Comparison of ENCODE assay signal across 10 cellular contexts in genomic region chr2:215833531-215834162, GRCh38.
A peak's percentile ranks its signal among the peaks of the same experiment; 100 is the strongest.
DNase-seq lines count a peak whose midpoint lies in the region; ATAC-seq lines count a peak whose summit lies in the region.
"Had no signal": no experiment of that assay in that cellular context is flagged by ENCODE, and none has a peak within 500 bp of the region (broad histone marks: within the 10 kb centered on the region; RNA-seq: fewer than 3 reads in every experiment).

No MANE protein-coding gene starts in this region.

- peaks cover 5% of the 10 kb centered on the region for H3K4me1 Mint-ChIP-seq in activated CD4-positive, alpha-beta memory T cell treated with anti-CD3 and anti-CD28 coated beads for 36 hours (ENCODE audit: low read depth)
- H3K4me1 Mint-ChIP-seq in stimulated activated memory B cell treated with anti-CD40 and anti-IgM and Interleukin-4, amounts not matched to agents 10 μg/mL and 1 μg/mL and 100 μg/mL, for 72 hours: peaks cover 3% of the 10 kb centered on the region

- H3K9me3 Mint-ChIP-seq in activated CD4-positive, alpha-beta memory T cell treated with anti-CD3 and anti-CD28 coated beads for 36 hours: no peaks in the 10 kb centered on the region
- no peaks in the 10 kb centered on the region for H3K9me3 Mint-ChIP-seq in stimulated activated memory B cell treated with anti-CD40 and anti-IgM and Interleukin-4, amounts not matched to agents 10 μg/mL and 1 μg/mL and 100 μg/mL, for 72 hours
- H3K9me3 Mint-ChIP-seq: activated T-cell treated with anti-CD3 and anti-CD28 coated beads, Interleukin-2, amount 50 U/mL, for 24 hours; naive B cell had no signal

- no peaks in the 10 kb centered on the region for H3K36me3 ChIP-seq in ACC112 (ENCODE audit: insufficient read depth, low read length)

- no peak overlapping the region for H3K27ac Mint-ChIP-seq in activated CD4-positive, alpha-beta memory T cell treated with anti-CD3 and anti-CD28 coated beads for 36 hours
- H3K27ac Mint-ChIP-seq in stimulated activated memory B cell treated with anti-CD40 and anti-IgM and Interleukin-4, amounts not matched to agents 10 μg/mL and 1 μg/mL and 100 μg/mL, for 72 hours: no peak overlapping the region
- H3K27ac Mint-ChIP-seq: activated T-cell treated with anti-CD3 and anti-CD28 coated beads, Interleukin-2, amount 50 U/mL, for 24 hours; naive B cell had no signal

- H3K27me3 Mint-ChIP-seq in activated CD4-positive, alpha-beta memory T cell treated with anti-CD3 and anti-CD28 coated beads for 36 hours: peaks cover 3% of the 10 kb centered on the region
- peaks cover 22% of the 10 kb centered on the region for H3K27me3 Mint-ChIP-seq in stimulated activated memory B cell treated with anti-CD40 and anti-IgM and Interleukin-4, amounts not matched to agents 10 μg/mL and 1 μg/mL and 100 μg/mL, for 72 hours
- H3K27me3 Mint-ChIP-seq: activated T-cell treated with anti-CD3 and anti-CD28 coated beads, Interleukin-2, amount 50 U/mL, for 24 hours had no signal

- peak overlapping the region; percentile 55 for H2AFZ ChIP-seq in ACC112 (ENCODE audit: low read length, unreplicated experiment)

- no peak overlapping the region for H3K27ac ChIP-seq in ACC112 (ENCODE audit: low read depth, low read length)

- POLR2A ChIA-PET in activated CD4-positive, alpha-beta memory T cell treated with anti-CD3 and anti-CD28 coated beads for 36 hours (lab: Charles Lee): no interaction called here

- ATAC-seq in stimulated activated memory B cell treated with anti-CD40 and anti-IgM and Interleukin-4, amounts not matched to agents 10 μg/mL and 1 μg/mL and 100 μg/mL, for 72 hours: no peak
- no peak for ATAC-seq in GM21529 (IDR thresholded peaks at IDR 0.05; ENCODE audit: unreplicated experiment)

- no peaks in the 10 kb centered on the region for H3K36me3 Mint-ChIP-seq in activated CD4-positive, alpha-beta memory T cell treated with anti-CD3 and anti-CD28 coated beads for 36 hours
- no peaks in the 10 kb centered on the region for H3K36me3 Mint-ChIP-seq in stimulated activated memory B cell treated with anti-CD40 and anti-IgM and Interleukin-4, amounts not matched to agents 10 μg/mL and 1 μg/mL and 100 μg/mL, for 72 hours
- H3K36me3 Mint-ChIP-seq: naive B cell had no signal

- DNase-seq in HuH-7 (ENCODE audit: low spot score) (peak; percentile 48), SK-N-DZ (ENCODE audit: low spot score) (peak; percentile 20), iPS-NIHi11 (ENCODE audit: low spot score) (peak; percentile 32), NCI-H1694 (lab: John Stamatoyannopoulos, UW) (no peak)
- no peak for DNase-seq in activated CD4-positive, alpha-beta memory T cell treated with anti-CD3 and anti-CD28 coated beads for 36 hours
- DNase-seq: activated T-cell treated with anti-CD3 and anti-CD28 coated beads, Interleukin-2, amount 50 U/mL, for 24 hours; naive B cell had no signal

- H3K4me3 ChIP-seq in ACC112 (ENCODE audit: low read depth, low read length): no peak overlapping the region

- H3K27me3 ChIP-seq in ACC112 (ENCODE audit: insufficient read depth, low read length): no peaks in the 10 kb centered on the region

- H3K4me3 Mint-ChIP-seq in activated CD4-positive, alpha-beta memory T cell treated with anti-CD3 and anti-CD28 coated beads for 36 hours: no peak overlapping the region
- H3K4me3 Mint-ChIP-seq in stimulated activated memory B cell treated with anti-CD40 and anti-IgM and Interleukin-4, amounts not matched to agents 10 μg/mL and 1 μg/mL and 100 μg/mL, for 72 hours: no peak overlapping the region
- H3K4me3 Mint-ChIP-seq: activated T-cell treated with anti-CD3 and anti-CD28 coated beads, Interleukin-2, amount 50 U/mL, for 24 hours; naive B cell had no signal

- no peaks in the 10 kb centered on the region for H3K79me2 ChIP-seq in ACC112 (ENCODE audit: control insufficient read depth, insufficient read depth, low read length, unreplicated experiment)

- H3K4me1 ChIP-seq in ACC112 (ENCODE audit: control insufficient read depth, insufficient read depth, low read length, unreplicated experiment): peaks cover 24% of the 10 kb centered on the region

- CTCF ChIA-PET in activated CD4-positive, alpha-beta memory T cell treated with anti-CD3 and anti-CD28 coated beads for 36 hours (lab: Charles Lee): no interaction called here

- intact Hi-C loops in activated CD4-positive, alpha-beta memory T cell treated with anti-CD3 and anti-CD28 coated beads for 36 hours (cut with micrococcal nuclease): no loop called here

Comparison
In these comparisons a context has a peak if more than half of its experiments do, and no peak if none do; other contexts are left out.
1. DNase-seq: peak in HuH-7 (single experiment), SK-N-DZ (single experiment) and iPS-NIHi11 (single experiment); none in NCI-H1694 (single experiment) and activated CD4-positive, alpha-beta memory T cell treated with anti-CD3 and anti-CD28 coated beads for 36 hours (single experiment).